22 cellular contexts compared by ENCODE assay signal in the genomic region with DNA sequence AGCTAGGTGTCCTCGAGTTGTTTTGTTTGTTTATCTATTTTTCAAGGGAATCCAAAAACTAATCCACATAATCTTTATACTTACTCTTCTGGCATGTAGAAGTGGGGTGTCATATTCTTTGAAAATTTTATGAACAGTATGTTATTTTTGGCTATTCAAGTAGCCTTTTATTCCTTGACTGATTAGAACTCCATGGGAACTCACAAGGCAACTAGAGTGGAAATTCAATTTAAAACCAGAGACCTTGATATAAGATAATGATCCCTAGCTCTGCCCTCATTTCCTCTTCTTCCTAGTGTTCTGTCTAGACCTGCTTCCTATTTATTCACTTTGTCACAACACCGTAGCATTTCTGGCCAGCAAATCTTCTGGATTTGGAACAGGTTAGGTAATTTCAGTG.
"Had no signal": no experiment of that assay in that cellular context is flagged by ENCODE, and none has a peak within 500 bp of the region (broad histone marks: within the 10 kb centered on the region; RNA-seq: fewer than 3 reads in every experiment).

No MANE protein-coding gene starts in this region.

- DNase-seq: colonic mucosa; cortex of kidney; effector CD8-positive, alpha-beta T cell; effector memory CD8-positive, alpha-beta T cell; endodermal cell; erythroblast; esophagus squamous epithelium; foreskin fibroblast; foreskin melanocyte; gastrocnemius medialis; glutamatergic neuron; head of caudate nucleus; heart right ventricle; hippocampal formation; left cardiac atrium; left lung; left ventricle myocardium superior; lower lobe of right lung; mesenchymal stem cell; midbrain; naive thymus-derived CD4-positive, alpha-beta T cell had no signal

- H3K27me3 ChIP-seq: colonic mucosa, esophagus squamous epithelium, gastrocnemius medialis, heart right ventricle, left lung had no signal

- H3K9me3 ChIP-seq: colonic mucosa had no signal

- H3K36me3 ChIP-seq: colonic mucosa, esophagus squamous epithelium, gastrocnemius medialis, heart right ventricle, left lung, lower lobe of right lung had no signal

- H3K4me3 ChIP-seq: colonic mucosa, esophagus squamous epithelium, gastrocnemius medialis, heart right ventricle, left lung, lower lobe of right lung had no signal

- H3K27ac ChIP-seq: colonic mucosa, epithelial cell of prostate, esophagus squamous epithelium, gastrocnemius medialis, heart right ventricle, left lung, lower lobe of right lung had no signal

- H3K4me1 ChIP-seq: colonic mucosa, esophagus squamous epithelium, gastrocnemius medialis, heart right ventricle, left lung, lower lobe of right lung had no signal
